1 cellular context compared by ENCODE assay signal in genomic region chr2:161169335-161169734, GRCh38.
A peak's percentile ranks its signal among the peaks of the same experiment; 100 is the strongest.
TF ChIP-seq lines count a peak whose summit lies in the region.

No MANE protein-coding gene starts in this region.

TF ChIP-seq in HepG2, 621 proteins besides CTCF, POLR2A, EP300 and RAD21:
- TF ChIP-seq WIZ (CRISPR knock-in tag; IDR thresholded peaks at IDR 0.05) (no peak), HNRNPK (IDR thresholded peaks at IDR 0.05; ENCODE audit: low read depth, low read length, poor library complexity, severe bottlenecking) (peak; percentile 50)
- TF ChIP-seq, protein P1, sequence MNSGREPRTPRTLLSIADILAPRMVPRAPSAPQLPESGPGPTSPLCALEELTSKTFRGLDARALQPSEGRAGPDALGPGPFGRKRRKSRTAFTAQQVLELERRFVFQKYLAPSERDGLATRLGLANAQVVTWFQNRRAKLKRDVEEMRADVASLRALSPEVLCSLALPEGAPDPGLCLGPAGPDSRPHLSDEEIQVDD (CRISPR knock-in tag; IDR thresholded peaks at IDR 0.05; ENCODE audit: borderline replicate concordance): no peak
TF ChIP-seq in HepG2: peak in this region for 1.
